Comparison of ENCODE assay signal across 8 cellular contexts in the genomic region with DNA sequence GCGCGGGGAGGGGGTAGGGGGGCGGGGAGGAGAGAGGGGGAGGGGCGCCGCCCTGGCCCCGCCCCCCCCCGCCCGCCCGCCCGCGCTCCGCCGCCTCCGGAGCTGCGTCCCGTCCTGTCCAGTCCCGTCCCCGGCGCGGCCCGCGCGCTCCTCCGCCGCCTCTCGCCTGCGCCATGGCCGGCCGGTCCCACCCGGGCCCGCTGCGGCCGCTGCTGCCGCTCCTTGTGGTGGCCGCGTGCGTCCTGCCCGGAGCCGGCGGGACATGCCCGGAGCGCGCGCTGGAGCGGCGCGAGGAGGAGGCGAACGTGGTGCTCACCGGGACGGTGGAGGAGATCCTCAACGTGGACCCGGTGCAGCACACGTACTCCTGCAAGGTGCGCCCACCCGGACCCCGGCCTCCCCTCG. TPM values are rescaled to one million over a fixed set of nuclear protein-coding genes. Genes with fewer than 3 reads are reported as not detected.
A peak's percentile ranks its signal among the peaks of the same experiment; 100 is the strongest.
DNase-seq lines count a peak whose midpoint lies in the region; ATAC-seq lines count a peak whose summit lies in the region.

A gene (plus strand): TSS at position 121 of the 405 bp plus-strand sequence. CDS start 53 bp downstream, at position 174.

- H3K36me3 Mint-ChIP-seq in CD4-positive, CD25-positive, alpha-beta regulatory T cell = no peaks in the 10 kb centered on the region
- peaks cover 3% of the 10 kb centered on the region for H3K36me3 Mint-ChIP-seq in activated T-helper 2 cell treated with anti-CD3 and anti-CD28 coated beads, Interferon-gamma antibody, Interleukin-2, Interleukin-4, amounts not matched to agents 10 μg/mL and 5 μg/mL and 100 μg/mL, durations not matched to agents 14 hours and 24 hours and 36 hours (ENCODE audit: low read depth)

- H3K4me3 ChIP-seq in CD4-positive, CD25-positive, alpha-beta regulatory T cell (ENCODE audit: low read depth, low read length) = no peak within 1 kb of the TSS

- peaks cover 0 to 2% of the 10 kb centered on the region in 2 experiments for H3K9me3 ChIP-seq in CD4-positive, CD25-positive, alpha-beta regulatory T cell (ENCODE audit: control insufficient read depth in 2 of 2, low read length in 2 of 2)

- intact Hi-C loops in activated T-helper 2 cell treated with anti-CD3 and anti-CD28 coated beads, Interferon-gamma antibody, Interleukin-2, Interleukin-4, amounts not matched to agents 10 μg/mL and 5 μg/mL and 100 μg/mL, durations not matched to agents 14 hours and 24 hours and 36 hours (cut with micrococcal nuclease) = loop anchor here (5.0 to 10.0 kb wide), 2 partner anchors 42 to 185 kb away; a partner anchor contains a TSS
- intact Hi-C loops in left cardiac atrium (cut with DNase I) = no loop called here

- peak in 1 of 2 donors; percentile 3 for ATAC-seq in CD4-positive, CD25-positive, alpha-beta regulatory T cell (ENCODE audit: low read depth in 2 of 2)
- ATAC-seq in GM19328 (IDR thresholded peaks at IDR 0.05; ENCODE audit: unreplicated experiment) (peak; percentile 13), HG03432 (IDR thresholded peaks at IDR 0.05; ENCODE audit: unreplicated experiment) (peak; percentile 26), left cardiac atrium (peak; percentile 59 to 62)

- no peak within 1 kb of the TSS for H3K27ac ChIP-seq in CD4-positive, CD25-positive, alpha-beta regulatory T cell (ENCODE audit: insufficient read depth, low read length, poor library complexity, severe bottlenecking)

- no peaks in the 10 kb centered on the region for H3K9me3 Mint-ChIP-seq in CD4-positive, CD25-positive, alpha-beta regulatory T cell
- H3K9me3 Mint-ChIP-seq in activated T-helper 2 cell treated with anti-CD3 and anti-CD28 coated beads, Interferon-gamma antibody, Interleukin-2, Interleukin-4, amounts not matched to agents 10 μg/mL and 5 μg/mL and 100 μg/mL, durations not matched to agents 14 hours and 24 hours and 36 hours = no peaks in the 10 kb centered on the region

- peak within 1 kb of the TSS in 1 of 3 donors; percentile 14 for H3K27ac Mint-ChIP-seq in CD4-positive, CD25-positive, alpha-beta regulatory T cell
- no peak within 1 kb of the TSS for H3K27ac Mint-ChIP-seq in activated T-helper 2 cell treated with anti-CD3 and anti-CD28 coated beads, Interferon-gamma antibody, Interleukin-2, Interleukin-4, amounts not matched to agents 10 μg/mL and 5 μg/mL and 100 μg/mL, durations not matched to agents 14 hours and 24 hours and 36 hours

- peak in 1 of 3 donors; percentile 39 for DNase-seq in CD4-positive, CD25-positive, alpha-beta regulatory T cell
- DNase-seq in activated T-helper 2 cell treated with anti-CD3 and anti-CD28 coated beads, Interferon-gamma antibody, Interleukin-2, Interleukin-4, amounts not matched to agents 10 μg/mL and 5 μg/mL and 100 μg/mL, durations not matched to agents 14 hours and 24 hours and 36 hours (ENCODE audit: low spot score) = no peak
- DNase-seq in left cardiac atrium (no peak), retina (peak; percentile 36), GM19240 (ENCODE audit: insufficient read length, low spot score) (no peak)
- DNase-seq in effector CD8-positive, alpha-beta T cell (lab: John Stamatoyannopoulos, UW) = no peak

- H3K4me3 Mint-ChIP-seq in CD4-positive, CD25-positive, alpha-beta regulatory T cell = peak within 1 kb of the TSS; percentile 44 to 80 (median 76)
- peak within 1 kb of the TSS; percentile 66 for H3K4me3 Mint-ChIP-seq in activated T-helper 2 cell treated with anti-CD3 and anti-CD28 coated beads, Interferon-gamma antibody, Interleukin-2, Interleukin-4, amounts not matched to agents 10 μg/mL and 5 μg/mL and 100 μg/mL, durations not matched to agents 14 hours and 24 hours and 36 hours (ENCODE audit: low read depth)

- H3K27me3 ChIP-seq in CD4-positive, CD25-positive, alpha-beta regulatory T cell (ENCODE audit: control insufficient read depth, insufficient read depth, low read length) = no peaks in the 10 kb centered on the region

- H3K4me1 ChIP-seq in CD4-positive, CD25-positive, alpha-beta regulatory T cell (ENCODE audit: control insufficient read depth, insufficient read depth, low read length, poor library complexity, severe bottlenecking) = peaks cover 23% of the 10 kb centered on the region

- H3K36me3 ChIP-seq in CD4-positive, CD25-positive, alpha-beta regulatory T cell (ENCODE audit: control insufficient read depth, insufficient read depth, low read length) = no peaks in the 10 kb centered on the region

- peaks cover 11% of the 10 kb centered on the region for H3K27me3 Mint-ChIP-seq in CD4-positive, CD25-positive, alpha-beta regulatory T cell
- H3K27me3 Mint-ChIP-seq in activated T-helper 2 cell treated with anti-CD3 and anti-CD28 coated beads, Interferon-gamma antibody, Interleukin-2, Interleukin-4, amounts not matched to agents 10 μg/mL and 5 μg/mL and 100 μg/mL, durations not matched to agents 14 hours and 24 hours and 36 hours (ENCODE audit: low read depth) = peaks cover 17% of the 10 kb centered on the region

- peaks cover 0 to 18% (median 5%) of the 10 kb centered on the region in 4 donors for H3K4me1 Mint-ChIP-seq in CD4-positive, CD25-positive, alpha-beta regulatory T cell
- H3K4me1 Mint-ChIP-seq in activated T-helper 2 cell treated with anti-CD3 and anti-CD28 coated beads, Interferon-gamma antibody, Interleukin-2, Interleukin-4, amounts not matched to agents 10 μg/mL and 5 μg/mL and 100 μg/mL, durations not matched to agents 14 hours and 24 hours and 36 hours (ENCODE audit: low read depth) = peaks cover 6% of the 10 kb centered on the region

RNA-seq across cellular contexts. Expression of the gene that starts here (rescaled TPM):
- total RNA-seq in CD4-positive, CD25-positive, alpha-beta regulatory T cell = 4.2 TPM
- polyA plus RNA-seq in CD4-positive, CD25-positive, alpha-beta regulatory T cell = under 1 TPM in 3 of 4 donors, not detected in 1; 0.06 to 0.38 (median 0.21) TPM
- 27.6 and 29.2 TPM in 2 replicates for total RNA-seq in activated T-helper 2 cell treated with anti-CD3 and anti-CD28 coated beads, Interferon-gamma antibody, Interleukin-2, Interleukin-4, amounts not matched to agents 10 μg/mL and 5 μg/mL and 100 μg/mL, durations not matched to agents 14 hours and 24 hours and 36 hours
- total RNA-seq in left cardiac atrium = 10 to 100 TPM; 14.8 to 25.7 TPM
